8 cellular contexts compared by ENCODE assay signal in the genomic region with DNA sequence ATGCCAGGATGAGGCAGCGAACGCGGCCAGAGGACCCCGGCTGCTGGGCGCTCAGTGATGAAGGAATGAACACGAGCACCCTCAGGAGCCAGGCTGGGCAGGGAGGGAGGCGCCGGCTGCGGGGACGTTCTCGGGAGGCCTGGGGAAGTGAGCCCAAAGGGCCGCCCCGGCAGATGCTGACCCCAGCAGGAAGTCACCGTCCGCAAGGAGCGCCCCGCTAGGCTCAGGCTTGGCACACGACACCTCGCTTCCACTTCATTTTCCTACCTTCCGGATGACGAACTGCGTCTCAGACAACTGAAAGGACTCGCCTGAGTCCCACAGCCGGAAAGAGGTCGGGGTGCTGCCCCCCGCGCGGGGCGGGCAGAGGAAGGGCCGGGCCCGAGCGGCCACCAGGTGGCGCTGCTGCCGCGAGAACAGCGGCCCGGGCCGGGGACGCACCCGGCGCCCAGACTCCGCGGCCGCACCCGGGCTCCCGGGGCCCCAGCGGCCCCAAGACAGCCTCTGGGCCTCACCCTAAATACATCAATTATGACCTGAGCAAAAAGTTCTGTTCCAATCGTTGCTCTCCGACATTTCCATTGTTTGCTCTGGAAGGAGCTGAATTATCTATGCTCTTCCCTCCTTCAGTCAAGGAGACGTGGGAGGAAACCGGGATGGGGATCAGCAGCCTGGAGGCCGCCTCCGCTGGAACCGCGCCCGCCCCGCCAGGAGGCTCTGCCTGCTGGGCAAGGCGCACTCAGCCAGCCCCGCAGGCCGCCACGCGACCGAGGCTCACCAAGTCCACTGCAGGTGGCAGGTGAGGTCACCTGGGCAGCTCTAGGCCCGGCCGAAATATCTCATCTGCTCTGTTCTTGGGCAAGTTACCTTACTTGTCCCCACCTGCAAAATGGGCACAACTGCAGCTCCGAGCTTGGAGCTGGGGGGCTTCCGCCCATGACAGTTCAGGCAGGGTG.
DNase-seq lines count a peak whose midpoint lies in the region; ATAC-seq and TF ChIP-seq lines count a peak whose summit lies in the region.

No MANE protein-coding gene starts in this region.

- H3K79me2 ChIP-seq in neural progenitor cell (ENCODE audit: low read depth) = no peaks in the 10 kb centered on the region

- no peaks in the 10 kb centered on the region for H3K4me1 Mint-ChIP-seq in neural progenitor cell

- no peak for TF ChIP-seq EP300 in stomach (IDR thresholded peaks at IDR 0.05)

- H3K9ac ChIP-seq in neural progenitor cell = no peak overlapping the region

- peak; percentile 45 for DNase-seq in Ammon's horn (ENCODE audit: low spot score)
- peak; percentile 33 for DNase-seq in NCI-H2227 (lab: John Stamatoyannopoulos, UW; ENCODE audit: unreplicated experiment)
- DNase-seq in activated T-helper 1 cell treated with Interleukin-2 at 50 U/mL for 16 hours (ENCODE audit: low read depth) = peak; percentile 43
- DNase-seq in fibroblast of the conjunctiva (ENCODE audit: low read depth) = peak; percentile 29
- DNase-seq in neural progenitor cell (ENCODE audit: low spot score) = peak; percentile 81
- peak; percentile 39 for DNase-seq in stomach
- no peak for DNase-seq in NCI-H1436 (lab: John Stamatoyannopoulos, UW)

- ATAC-seq in GM19455 (IDR thresholded peaks at IDR 0.05; ENCODE audit: unreplicated experiment) = peak; percentile 69

- intact Hi-C loops in stomach (cut with DNase I; ENCODE audit: low total_unique reads) = loop anchor here (5.0 kb wide), 1 partner anchor 325 kb away; no protein-coding TSS in a partner anchor

- TF ChIP-seq CTCF in neural progenitor cell (IDR thresholded peaks at IDR 0.05) (peak; percentile 98), stomach (IDR thresholded peaks at IDR 0.05) (peak in 5 of 7 experiments; percentile 31 to 93 (median 88))

- WGBS in stomach, 5 donors = 17 to 27% (median 23%) methylated on average over 50 to 67 of the region's 67 CpGs

- H3K36me3 ChIP-seq in neural progenitor cell (no peaks in the 10 kb centered on the region), stomach (peaks cover 0 to 5% (median 2%) of the 10 kb centered on the region in 4 donors)

- H3K4me3 ChIP-seq in neural progenitor cell (no peak overlapping the region), stomach (peak overlapping the region; percentile 21 to 37 (median 26))

- no peaks in the 10 kb centered on the region for H4K20me1 ChIP-seq in neural progenitor cell (ENCODE audit: low read depth)

- peak overlapping the region; percentile 89 for H2AFZ ChIP-seq in neural progenitor cell (replicated peaks)

- no peak overlapping the region for H3K4me3 Mint-ChIP-seq in neural progenitor cell

- peaks cover 7% of the 10 kb centered on the region for H3K27me3 Mint-ChIP-seq in neural progenitor cell (ENCODE audit: insufficient read depth, low read depth)

- peaks cover 6% of the 10 kb centered on the region for H3K27me3 ChIP-seq in neural progenitor cell
- H3K27me3 ChIP-seq in stomach = peaks cover 0 to 28% (median 17%) of the 10 kb centered on the region in 3 donors

- no peak overlapping the region for H3K27ac Mint-ChIP-seq in neural progenitor cell

- H3K4me2 ChIP-seq in neural progenitor cell = peak overlapping the region; percentile 65

- TF ChIP-seq POLR2A in stomach (IDR thresholded peaks at IDR 0.05) = no peak

- H3K9me3 ChIP-seq in neural progenitor cell (ENCODE audit: low read depth) (no peaks in the 10 kb centered on the region), stomach (peaks cover 0 to 7% (median 4%) of the 10 kb centered on the region in 4 donors)

- H3K9me3 Mint-ChIP-seq in neural progenitor cell = no peaks in the 10 kb centered on the region

- H3K27ac ChIP-seq in neural progenitor cell (no peak overlapping the region), stomach (peak overlapping the region in 1 of 5 donors; percentile 7)

- H3K36me3 Mint-ChIP-seq in neural progenitor cell = no peaks in the 10 kb centered on the region

- no peaks in the 10 kb centered on the region for H3F3A ChIP-seq in neural progenitor cell (ENCODE audit: low read depth)

- H3K4me1 ChIP-seq in neural progenitor cell (no peaks in the 10 kb centered on the region), stomach (peaks cover 9 to 13% (median 11%) of the 10 kb centered on the region in 4 donors)
